8 cellular contexts compared by ENCODE assay signal in genomic region chr6:87590417-87590880, GRCh38. TPM values are rescaled to one million over a fixed set of nuclear protein-coding genes. Genes with fewer than 3 reads are reported as not detected.
DNase-seq lines count a peak whose midpoint lies in the region; ATAC-seq and TF ChIP-seq lines count a peak whose summit lies in the region.

No MANE protein-coding gene starts in this region.

- H3K9me3 ChIP-seq in SK-N-MC (ENCODE audit: low read depth, low read length), result no peaks in the 10 kb centered on the region

- DNase-seq in GM12865 (ENCODE audit: low read depth), result no peak
- DNase-seq in SK-N-MC (ENCODE audit: low read depth, low spot score), result no peak
- DNase-seq in fibroblast of pulmonary artery (ENCODE audit: low read depth), result no peak
- no peak for DNase-seq in retinal pigment epithelial cell (ENCODE audit: low read depth)
- DNase-seq in omental fat pad (ENCODE audit: low spot score), result no peak
- no peak for DNase-seq in nucleus accumbens (lab: John Stamatoyannopoulos, UW)
- no peak for DNase-seq in NCI-H2227 treated with DMSO at 0.1 percent for 48 hours (lab: John Stamatoyannopoulos, UW)

- peaks cover 19% of the 10 kb centered on the region for H3K36me3 ChIP-seq in SK-N-MC (ENCODE audit: insufficient read depth, low read length)

- ATAC-seq in omental fat pad (ENCODE audit: low FRiP score) (no peak), GM19351 (IDR thresholded peaks at IDR 0.05; ENCODE audit: unreplicated experiment) (no peak)

- peak overlapping the region; percentile 97 for H3K9ac ChIP-seq in SK-N-MC (ENCODE audit: insufficient read length)

- H3K4me3 ChIP-seq in GM12865 (ENCODE audit: low read depth, low read length) (peak overlapping the region; percentile 98), SK-N-MC (peak overlapping the region; percentile 98), fibroblast of pulmonary artery (replicated peaks; ENCODE audit: low read depth, low read length) (peak overlapping the region; percentile 85), retinal pigment epithelial cell (ENCODE audit: low read length) (peak overlapping the region; percentile 82)

- TF ChIP-seq CTCF in GM12865 (IDR thresholded peaks at IDR 0.05; ENCODE audit: insufficient read depth, low read depth, low read length, missing control alignments) (no peak), fibroblast of pulmonary artery (IDR thresholded peaks at IDR 0.05; ENCODE audit: low read length, missing control alignments) (no peak), retinal pigment epithelial cell (conservative IDR thresholded peaks at IDR 0.05; ENCODE audit: low read depth, low read length) (no peak), omental fat pad (IDR thresholded peaks at IDR 0.05) (no peak)

- no peak overlapping the region for H3K27ac ChIP-seq in SK-N-MC

RNA-seq across cellular contexts. Expression of gene ORC3, which starts 0.5 kb away (rescaled TPM):
- 10 to 100 TPM; 11.4 to 21.6 (median 13.9) TPM for total RNA-seq in omental fat pad

RNA-seq across cellular contexts. Expression of gene RARS2, which starts 0.7 kb away (rescaled TPM):
- total RNA-seq in omental fat pad, result 10 to 100 TPM; 21.8 to 43.2 (median 22.9) TPM
